Comparison of ENCODE assay signal across 15 cellular contexts in genomic region chr7:18459846-18460245, GRCh38.
"Had no signal": no experiment of that assay in that cellular context is flagged by ENCODE, and none has a peak within 500 bp of the region (broad histone marks: within the 10 kb centered on the region; RNA-seq: fewer than 3 reads in every experiment).

No MANE protein-coding gene starts in this region.

- H3K4me3 Mint-ChIP-seq: activated CD4-positive, alpha-beta T cell treated with anti-CD3 and anti-CD28 coated beads, Interleukin-2, amount 10 ng/mL, durations not matched to agents 24 days and 14 days; activated T-cell treated with anti-CD3 and anti-CD28 coated beads, Interleukin-2, amount 50 U/mL, for 72 hours; nephron progenitor cell; stimulated activated naive CD8-positive, alpha-beta T cell treated with anti-CD3 and anti-CD28 coated beads, Interleukin-15, amount 100 ng/mL, for 72 hours; T-helper 17 cell had no signal

- H3K4me1 ChIP-seq: right lobe of liver, upper lobe of left lung had no signal

- H3K27ac Mint-ChIP-seq: activated CD4-positive, alpha-beta T cell treated with anti-CD3 and anti-CD28 coated beads, Interleukin-2, amount 10 ng/mL, durations not matched to agents 24 days and 14 days; activated naive CD4-positive, alpha-beta T cell treated with anti-CD3 and anti-CD28 coated beads, Interleukin-2, amount 50 U/mL, for 72 hours; activated T-cell treated with anti-CD3 and anti-CD28 coated beads, Interleukin-2, amount 50 U/mL, for 72 hours; stimulated activated naive CD8-positive, alpha-beta T cell treated with anti-CD3 and anti-CD28 coated beads, Interleukin-15, amount 100 ng/mL, for 72 hours; T-helper 17 cell had no signal

- H3K27me3 ChIP-seq: esophagus muscularis mucosa, right lobe of liver, upper lobe of left lung had no signal

- H3K27me3 Mint-ChIP-seq: activated CD4-positive, alpha-beta T cell treated with anti-CD3 and anti-CD28 coated beads, Interleukin-2, amount 10 ng/mL, durations not matched to agents 24 days and 14 days; stimulated activated naive CD8-positive, alpha-beta T cell treated with anti-CD3 and anti-CD28 coated beads, Interleukin-15, amount 100 ng/mL, for 72 hours; T-helper 17 cell had no signal

- H3K4me2 ChIP-seq: smooth muscle cell had no signal

- H3K4me1 Mint-ChIP-seq: activated CD4-positive, alpha-beta T cell treated with anti-CD3 and anti-CD28 coated beads, Interleukin-2, amount 10 ng/mL, durations not matched to agents 24 days and 14 days; stimulated activated naive CD8-positive, alpha-beta T cell treated with anti-CD3 and anti-CD28 coated beads, Interleukin-15, amount 100 ng/mL, for 72 hours; T-helper 17 cell had no signal

- H3K36me3 ChIP-seq: esophagus muscularis mucosa, right lobe of liver, upper lobe of left lung had no signal

- H3K27ac ChIP-seq: esophagus muscularis mucosa, right lobe of liver, upper lobe of left lung had no signal

- H3K9me3 Mint-ChIP-seq: activated CD4-positive, alpha-beta T cell treated with anti-CD3 and anti-CD28 coated beads, Interleukin-2, amount 10 ng/mL, durations not matched to agents 24 days and 14 days; activated T-cell treated with anti-CD3 and anti-CD28 coated beads, Interleukin-2, amount 50 U/mL, for 72 hours; nephron progenitor cell; stimulated activated naive CD8-positive, alpha-beta T cell treated with anti-CD3 and anti-CD28 coated beads, Interleukin-15, amount 100 ng/mL, for 72 hours had no signal

- H3K4me3 ChIP-seq: esophagus muscularis mucosa, right lobe of liver, smooth muscle cell, upper lobe of left lung had no signal

- DNase-seq: activated CD4-positive, alpha-beta T cell treated with anti-CD3 and anti-CD28 coated beads, Interleukin-2, amount 10 ng/mL, durations not matched to agents 24 days and 14 days; activated CD4-positive, CD25-positive, alpha-beta regulatory T cell; activated CD8-positive, alpha-beta memory T cell treated with anti-CD3 and anti-CD28 coated beads, Interleukin-2, amount 50 U/mL, for 48 hours; activated gamma-delta T cell; activated T-cell treated with anti-CD3 and anti-CD28 coated beads, Interleukin-2, amount 50 U/mL, for 72 hours; hippocampal formation; left ventricle myocardium superior; nephron progenitor cell; right lobe of liver; stimulated activated naive CD8-positive, alpha-beta T cell treated with anti-CD3 and anti-CD28 coated beads, Interleukin-15, amount 100 ng/mL, for 72 hours; T-helper 17 cell; upper lobe of left lung had no signal

- H3K9me3 ChIP-seq: right lobe of liver, upper lobe of left lung had no signal

- ATAC-seq: activated naive CD4-positive, alpha-beta T cell treated with anti-CD3 and anti-CD28 coated beads, Interleukin-2, amount 50 U/mL, for 72 hours; activated T-cell treated with anti-CD3 and anti-CD28 coated beads, Interleukin-2, amount 50 U/mL, for 72 hours; left ventricle myocardium superior; right lobe of liver; stimulated activated naive CD8-positive, alpha-beta T cell treated with anti-CD3 and anti-CD28 coated beads, Interleukin-15, amount 100 ng/mL, for 72 hours; T-helper 17 cell had no signal

- H3K36me3 Mint-ChIP-seq: activated naive CD4-positive, alpha-beta T cell treated with anti-CD3 and anti-CD28 coated beads, Interleukin-2, amount 50 U/mL, for 72 hours had no signal
